Comparison of ENCODE assay signal across 33 cellular contexts in genomic region chr12:38728894-38729293, GRCh38.
"Had no signal": no experiment of that assay in that cellular context is flagged by ENCODE, and none has a peak within 500 bp of the region (broad histone marks: within the 10 kb centered on the region; RNA-seq: fewer than 3 reads in every experiment).

No MANE protein-coding gene starts in this region.

- H3K4me1 ChIP-seq: ascending aorta, breast epithelium, colonic mucosa had no signal

- FAIRE-seq: frontal cortex had no signal

- H3K4me3 ChIP-seq: ascending aorta, breast epithelium, cardiac muscle cell, colonic mucosa, dorsolateral prefrontal cortex had no signal

- H3K27me3 Mint-ChIP-seq: activated CD4-positive, alpha-beta memory T cell treated with anti-CD3 and anti-CD28 coated beads for 36 hours; activated CD4-positive, alpha-beta T cell treated with anti-CD3 and anti-CD28 coated beads for 36 hours; activated CD4-positive, alpha-beta T cell treated with anti-CD3 and anti-CD28 coated beads, Interleukin-2, amount 10 ng/mL, durations not matched to agents 24 days and 14 days; activated CD8-positive, alpha-beta memory T cell treated with anti-CD3 and anti-CD28 coated beads, Interleukin-2, amount 10 ng/mL, durations not matched to agents 7 days and 5 days; activated naive CD4-positive, alpha-beta T cell treated with anti-CD3 and anti-CD28 coated beads, Interleukin-2, amount 10 ng/mL, durations not matched to agents 7 days and 5 days; activated naive CD8-positive, alpha-beta T cell treated with anti-CD3 and anti-CD28 coated beads, Interleukin-2, amount 10 ng/mL, durations not matched to agents 7 days and 5 days; brain; dendritic cell treated with granulocyte-macrophage colony-stimulating factor and Interleukin-4, amounts not matched to agents 40 ng/mL and 50 ng/mL, for 4 days had no signal

- H3K27ac Mint-ChIP-seq: activated CD4-positive, alpha-beta memory T cell treated with anti-CD3 and anti-CD28 coated beads for 36 hours; activated CD4-positive, alpha-beta T cell treated with anti-CD3 and anti-CD28 coated beads for 36 hours; activated CD4-positive, alpha-beta T cell treated with anti-CD3 and anti-CD28 coated beads, Interleukin-2, amount 10 ng/mL, durations not matched to agents 24 days and 14 days; activated CD8-positive, alpha-beta memory T cell treated with anti-CD3 and anti-CD28 coated beads, Interleukin-2, amount 10 ng/mL, durations not matched to agents 7 days and 5 days; activated CD8-positive, alpha-beta T cell treated with anti-CD3 and anti-CD28 coated beads, Interleukin-2, amount 10 ng/mL, durations not matched to agents 7 days and 5 days; activated naive CD4-positive, alpha-beta T cell treated with anti-CD3 and anti-CD28 coated beads, Interleukin-2, amount 10 ng/mL, durations not matched to agents 7 days and 5 days; activated naive CD4-positive, alpha-beta T cell treated with anti-CD3 and anti-CD28 coated beads, Interleukin-2, amount 50 U/mL, for 72 hours; activated naive CD8-positive, alpha-beta T cell treated with anti-CD3 and anti-CD28 coated beads, Interleukin-2, amount 10 ng/mL, durations not matched to agents 7 days and 5 days; activated T-helper 1 cell treated with anti-CD3 and anti-CD28 coated beads, Interleukin-12 subunit alpha, Interleukin-12 subunit beta, Interleukin-2, Interleukin-4 antibody, amounts not matched to agents 30 ng/mL and 10 ng/mL and 1 ng/mL, durations not matched to agents 14 hours and 24 hours and 36 hours; activated T-helper 2 cell treated with anti-CD3 and anti-CD28 coated beads, Interferon-gamma antibody, Interleukin-2, Interleukin-4, amounts not matched to agents 10 μg/mL and 5 μg/mL and 100 μg/mL, durations not matched to agents 14 hours and 24 hours and 36 hours; brain; dendritic cell treated with granulocyte-macrophage colony-stimulating factor and Interleukin-4, amounts not matched to agents 40 ng/mL and 50 ng/mL, for 4 days; endodermal cell had no signal

- DNase-seq: activated CD4-positive, alpha-beta memory T cell treated with anti-CD3 and anti-CD28 coated beads for 36 hours; activated CD4-positive, alpha-beta T cell treated with anti-CD3 and anti-CD28 coated beads for 36 hours; activated CD4-positive, alpha-beta T cell treated with anti-CD3 and anti-CD28 coated beads, Interleukin-2, amount 10 ng/mL, durations not matched to agents 24 days and 14 days; activated CD4-positive, CD25-positive, alpha-beta regulatory T cell; activated CD4-positive, CD25-positive, alpha-beta regulatory T cell treated with anti-CD3 and anti-CD28 coated beads, Interleukin-2, amount 50 U/mL, for 72 hours; activated CD8-positive, alpha-beta memory T cell treated with anti-CD3 and anti-CD28 coated beads, Interleukin-2, amount 10 ng/mL, durations not matched to agents 7 days and 5 days; activated CD8-positive, alpha-beta memory T cell treated with anti-CD3 and anti-CD28 coated beads, Interleukin-2, amount 50 U/mL, for 4 hours; activated CD8-positive, alpha-beta T cell treated with anti-CD3 and anti-CD28 coated beads, Interleukin-2, amount 10 ng/mL, durations not matched to agents 7 days and 5 days; activated effector memory CD4-positive, alpha-beta T cell treated with anti-CD3 and anti-CD28 coated beads, Interleukin-2, amount 50 U/mL, for 16 hours; activated naive CD4-positive, alpha-beta T cell; activated naive CD4-positive, alpha-beta T cell treated with anti-CD3 and anti-CD28 coated beads, Interleukin-2, amount 10 ng/mL, durations not matched to agents 7 days and 5 days; activated naive CD8-positive, alpha-beta T cell treated with anti-CD3 and anti-CD28 coated beads, Interleukin-2, amount 10 ng/mL, durations not matched to agents 7 days and 5 days; activated T-cell treated with anti-CD3 and anti-CD28 coated beads, Interleukin-2, amount 50 U/mL, for 1 hour; activated T-cell treated with anti-CD3 and anti-CD28 coated beads, Interleukin-2, amount 50 U/mL, for 48 hours; central memory CD4-positive, alpha-beta T cell; cerebellar nuclear complex; colonic mucosa; dorsolateral prefrontal cortex; effector memory CD4-positive, alpha-beta T cell; endodermal cell; foreskin fibroblast; head of caudate nucleus; hippocampal formation had no signal

- H3K36me3 ChIP-seq: ascending aorta, breast epithelium, cardiac muscle cell, colonic mucosa had no signal

- H3K27me3 ChIP-seq: ascending aorta, breast epithelium, cardiac muscle cell, colonic mucosa, dorsolateral prefrontal cortex had no signal

- H3K4me1 Mint-ChIP-seq: activated CD4-positive, alpha-beta T cell treated with anti-CD3 and anti-CD28 coated beads for 36 hours; activated CD4-positive, alpha-beta T cell treated with anti-CD3 and anti-CD28 coated beads, Interleukin-2, amount 10 ng/mL, durations not matched to agents 24 days and 14 days; activated CD8-positive, alpha-beta memory T cell treated with anti-CD3 and anti-CD28 coated beads, Interleukin-2, amount 10 ng/mL, durations not matched to agents 7 days and 5 days; activated naive CD4-positive, alpha-beta T cell treated with anti-CD3 and anti-CD28 coated beads, Interleukin-2, amount 10 ng/mL, durations not matched to agents 7 days and 5 days; brain; endodermal cell had no signal

- ATAC-seq: activated CD4-positive, alpha-beta T cell treated with anti-CD3 and anti-CD28 coated beads for 36 hours; activated CD8-positive, alpha-beta memory T cell treated with anti-CD3 and anti-CD28 coated beads, Interleukin-2, amount 10 ng/mL, durations not matched to agents 7 days and 5 days; activated CD8-positive, alpha-beta T cell treated with anti-CD3 and anti-CD28 coated beads, Interleukin-2, amount 10 ng/mL, durations not matched to agents 7 days and 5 days; activated naive CD4-positive, alpha-beta T cell treated with anti-CD3 and anti-CD28 coated beads, Interleukin-2, amount 50 U/mL, for 72 hours; esophagus mucosa had no signal

- H3K9me3 ChIP-seq: ascending aorta, breast epithelium, colonic mucosa had no signal

- H3K27ac ChIP-seq: ascending aorta, breast epithelium, cardiac muscle cell, colonic mucosa, dorsolateral prefrontal cortex had no signal

- H3K9me3 Mint-ChIP-seq: activated CD4-positive, alpha-beta memory T cell treated with anti-CD3 and anti-CD28 coated beads for 36 hours; activated CD4-positive, alpha-beta T cell treated with anti-CD3 and anti-CD28 coated beads, Interleukin-2, amount 10 ng/mL, durations not matched to agents 24 days and 14 days; activated naive CD4-positive, alpha-beta T cell treated with anti-CD3 and anti-CD28 coated beads, Interleukin-2, amount 10 ng/mL, durations not matched to agents 7 days and 5 days; activated naive CD4-positive, alpha-beta T cell treated with anti-CD3 and anti-CD28 coated beads, Interleukin-2, amount 50 U/mL, for 72 hours; activated naive CD8-positive, alpha-beta T cell treated with anti-CD3 and anti-CD28 coated beads, Interleukin-2, amount 10 ng/mL, durations not matched to agents 7 days and 5 days; activated T-helper 1 cell treated with anti-CD3 and anti-CD28 coated beads, Interleukin-12 subunit alpha, Interleukin-12 subunit beta, Interleukin-2, Interleukin-4 antibody, amounts not matched to agents 30 ng/mL and 10 ng/mL and 1 ng/mL, durations not matched to agents 14 hours and 24 hours and 36 hours; activated T-helper 2 cell treated with anti-CD3 and anti-CD28 coated beads, Interferon-gamma antibody, Interleukin-2, Interleukin-4, amounts not matched to agents 10 μg/mL and 5 μg/mL and 100 μg/mL, durations not matched to agents 14 hours and 24 hours and 36 hours; brain; dendritic cell treated with granulocyte-macrophage colony-stimulating factor and Interleukin-4, amounts not matched to agents 40 ng/mL and 50 ng/mL, for 4 days; endodermal cell had no signal

- H3K4me3 Mint-ChIP-seq: activated CD4-positive, alpha-beta memory T cell treated with anti-CD3 and anti-CD28 coated beads for 36 hours; activated CD4-positive, alpha-beta T cell treated with anti-CD3 and anti-CD28 coated beads for 36 hours; activated CD4-positive, alpha-beta T cell treated with anti-CD3 and anti-CD28 coated beads, Interleukin-2, amount 10 ng/mL, durations not matched to agents 24 days and 14 days; activated CD8-positive, alpha-beta memory T cell treated with anti-CD3 and anti-CD28 coated beads, Interleukin-2, amount 10 ng/mL, durations not matched to agents 7 days and 5 days; activated CD8-positive, alpha-beta T cell treated with anti-CD3 and anti-CD28 coated beads, Interleukin-2, amount 10 ng/mL, durations not matched to agents 7 days and 5 days; activated naive CD4-positive, alpha-beta T cell treated with anti-CD3 and anti-CD28 coated beads, Interleukin-2, amount 10 ng/mL, durations not matched to agents 7 days and 5 days; activated naive CD8-positive, alpha-beta T cell treated with anti-CD3 and anti-CD28 coated beads, Interleukin-2, amount 10 ng/mL, durations not matched to agents 7 days and 5 days; activated T-helper 1 cell treated with anti-CD3 and anti-CD28 coated beads, Interleukin-12 subunit alpha, Interleukin-12 subunit beta, Interleukin-2, Interleukin-4 antibody, amounts not matched to agents 30 ng/mL and 10 ng/mL and 1 ng/mL, durations not matched to agents 14 hours and 24 hours and 36 hours; brain; dendritic cell treated with granulocyte-macrophage colony-stimulating factor and Interleukin-4, amounts not matched to agents 40 ng/mL and 50 ng/mL, for 4 days; endodermal cell had no signal

- H3K36me3 Mint-ChIP-seq: activated CD8-positive, alpha-beta memory T cell treated with anti-CD3 and anti-CD28 coated beads, Interleukin-2, amount 10 ng/mL, durations not matched to agents 7 days and 5 days; activated naive CD4-positive, alpha-beta T cell treated with anti-CD3 and anti-CD28 coated beads, Interleukin-2, amount 10 ng/mL, durations not matched to agents 7 days and 5 days; activated naive CD4-positive, alpha-beta T cell treated with anti-CD3 and anti-CD28 coated beads, Interleukin-2, amount 50 U/mL, for 72 hours; activated naive CD8-positive, alpha-beta T cell treated with anti-CD3 and anti-CD28 coated beads, Interleukin-2, amount 10 ng/mL, durations not matched to agents 7 days and 5 days; brain had no signal
